12 cellular contexts compared by ENCODE assay signal in the genomic region with DNA sequence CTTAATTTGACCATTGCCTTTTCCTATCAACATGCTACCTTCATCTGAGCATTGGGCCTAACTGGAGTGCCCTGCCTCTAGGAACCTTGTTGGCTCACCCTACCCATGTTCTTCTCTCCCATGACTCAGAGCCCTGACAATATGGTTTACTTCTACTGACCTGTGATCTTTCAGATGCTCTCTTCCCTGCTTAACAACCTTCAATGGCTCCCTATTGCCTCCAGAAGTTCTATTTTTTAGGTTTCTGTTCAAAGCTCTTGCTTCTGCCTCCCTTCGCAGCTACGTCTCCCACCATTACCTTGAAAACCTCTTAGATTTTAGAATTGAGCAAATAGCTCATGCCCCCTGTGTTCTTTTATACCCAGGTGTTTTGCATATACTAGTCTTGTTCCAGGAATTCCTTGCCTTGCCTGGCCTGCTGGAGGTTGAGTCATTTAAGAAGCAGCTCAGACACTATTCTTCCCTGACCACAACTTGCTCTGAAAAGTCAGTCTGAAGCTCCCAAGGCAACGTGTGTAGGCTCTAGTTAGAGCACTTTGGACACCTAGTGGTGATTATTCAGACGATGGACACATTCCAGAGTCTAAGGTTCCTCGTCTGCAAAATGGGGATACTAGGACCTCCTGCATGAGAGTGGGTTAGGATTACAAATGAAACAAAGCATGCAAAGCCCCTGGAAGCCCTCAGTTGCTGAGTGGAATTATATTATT.
A peak's percentile ranks its signal among the peaks of the same experiment; 100 is the strongest.
DNase-seq lines count a peak whose midpoint lies in the region; ATAC-seq and TF ChIP-seq lines count a peak whose summit lies in the region.
"Had no signal": no experiment of that assay in that cellular context is flagged by ENCODE, and none has a peak within 500 bp of the region (broad histone marks: within the 10 kb centered on the region; RNA-seq: fewer than 3 reads in every experiment).

No MANE protein-coding gene starts in this region.

- H3K36me3 Mint-ChIP-seq in activated CD4-positive, alpha-beta memory T cell treated with anti-CD3 and anti-CD28 coated beads, Interleukin-2, amount 10 ng/mL, durations not matched to agents 7 days and 5 days (ENCODE audit: low read depth): no peaks in the 10 kb centered on the region

- in situ Hi-C loops in T47D (cut with HindIII; ENCODE audit: low pct_unique_long_range_greater_than_20kb, low sequenced_read_pairs): no loop called here

- H3K4me1 ChIP-seq in BLaER1: peaks cover 44% of the 10 kb centered on the region
- H3K4me1 ChIP-seq in muscle layer of colon (ENCODE audit: insufficient read depth, low read length): peaks cover 32% of the 10 kb centered on the region

- TF ChIP-seq EP300 in Ishikawa (IDR thresholded peaks at IDR 0.05; ENCODE audit: borderline replicate concordance): no peak

- CTCF ChIA-PET in activated CD4-positive, alpha-beta memory T cell treated with anti-CD3 and anti-CD28 coated beads, Interleukin-2, amount 10 ng/mL, durations not matched to agents 7 days and 5 days (lab: Charles Lee): interaction anchor here (1.2 to 1.7 kb wide), 2 partner anchors 35 to 261 kb away, joined by 3 to 8 read pairs; no protein-coding TSS in a partner anchor

- no peak overlapping the region for H3K9ac ChIP-seq in BLaER1
- no peak overlapping the region for H3K9ac ChIP-seq in muscle layer of colon (ENCODE audit: low read length)

- no peaks in the 10 kb centered on the region for H3K4me1 Mint-ChIP-seq in activated CD4-positive, alpha-beta memory T cell treated with anti-CD3 and anti-CD28 coated beads, Interleukin-2, amount 10 ng/mL, durations not matched to agents 7 days and 5 days

- H3K9me3 ChIP-seq in BLaER1 (no peaks in the 10 kb centered on the region), muscle layer of colon (ENCODE audit: low read length) (no peaks in the 10 kb centered on the region)

- no peaks in the 10 kb centered on the region for H3K36me3 ChIP-seq in BLaER1
- no peaks in the 10 kb centered on the region for H3K36me3 ChIP-seq in muscle layer of colon (ENCODE audit: insufficient read depth, low read length)

- peak overlapping the region; percentile 73 for H3K4me2 ChIP-seq in BLaER1

- H3K27ac ChIP-seq in BLaER1 (peak overlapping the region; percentile 28; the same call in 1 of the 2 replicates), muscle layer of colon (ENCODE audit: low read depth, low read length) (peak overlapping the region; percentile 22), coronary artery (peak overlapping the region in 1 of 2 donors; percentile 49)

- peak; percentile 60 for TF ChIP-seq RAD21 in Ishikawa (IDR thresholded peaks at IDR 0.05; ENCODE audit: low read depth)

- no peaks in the 10 kb centered on the region for H3K9me3 Mint-ChIP-seq in activated CD4-positive, alpha-beta memory T cell treated with anti-CD3 and anti-CD28 coated beads, Interleukin-2, amount 10 ng/mL, durations not matched to agents 7 days and 5 days
- H3K9me3 Mint-ChIP-seq: effector memory CD8-positive, alpha-beta T cell had no signal

- peak; percentile 48 to 67 for DNase-seq in T47D (ENCODE audit: low read depth in 1 of 2, low spot score in 1 of 2)
- no peak for DNase-seq in OCI-M2 (lab: John Stamatoyannopoulos, UW; ENCODE audit: unreplicated experiment)
- DNase-seq in coronary artery (ENCODE audit: low spot score): no peak
- no peak for DNase-seq in activated CD4-positive, alpha-beta memory T cell treated with anti-CD3 and anti-CD28 coated beads, Interleukin-2, amount 10 ng/mL, durations not matched to agents 7 days and 5 days
- DNase-seq: activated CD4-positive, alpha-beta T cell treated with anti-CD3 and anti-CD28 coated beads for 4 hours; effector memory CD8-positive, alpha-beta T cell; GDM1; NCI-H187 had no signal

- ATAC-seq in GM21619 (IDR thresholded peaks at IDR 0.05; ENCODE audit: unreplicated experiment): no peak
- ATAC-seq: effector memory CD8-positive, alpha-beta T cell had no signal

- H3K27ac Mint-ChIP-seq in activated CD4-positive, alpha-beta memory T cell treated with anti-CD3 and anti-CD28 coated beads, Interleukin-2, amount 10 ng/mL, durations not matched to agents 7 days and 5 days: no peak overlapping the region
- H3K27ac Mint-ChIP-seq: effector memory CD8-positive, alpha-beta T cell had no signal

- no peak for TF ChIP-seq CTCF in coronary artery (IDR thresholded peaks at IDR 0.05)

- no peak overlapping the region for H3K4me3 ChIP-seq in BLaER1
- H3K4me3 ChIP-seq in muscle layer of colon (ENCODE audit: low read depth in 1 of 2, low read length in 2 of 2): peak overlapping the region in 1 of 2 donors; percentile 23
- H3K4me3 ChIP-seq in coronary artery: no peak overlapping the region

- H3K27me3 Mint-ChIP-seq in activated CD4-positive, alpha-beta memory T cell treated with anti-CD3 and anti-CD28 coated beads, Interleukin-2, amount 10 ng/mL, durations not matched to agents 7 days and 5 days: peaks cover 2% of the 10 kb centered on the region

- POLR2A ChIA-PET in activated CD4-positive, alpha-beta memory T cell treated with anti-CD3 and anti-CD28 coated beads, Interleukin-2, amount 10 ng/mL, durations not matched to agents 7 days and 5 days (lab: Charles Lee): no interaction called here

- H3K27me3 ChIP-seq in BLaER1 (no peaks in the 10 kb centered on the region), muscle layer of colon (ENCODE audit: control insufficient read depth in 1 of 2, insufficient read depth in 2 of 2, low read length in 2 of 2) (no peaks in the 10 kb centered on the region)

- no peak overlapping the region for H3K4me3 Mint-ChIP-seq in activated CD4-positive, alpha-beta memory T cell treated with anti-CD3 and anti-CD28 coated beads, Interleukin-2, amount 10 ng/mL, durations not matched to agents 7 days and 5 days
- H3K4me3 Mint-ChIP-seq: effector memory CD8-positive, alpha-beta T cell had no signal

- H4K20me1 ChIP-seq in BLaER1: no peaks in the 10 kb centered on the region

TF ChIP-seq in Ishikawa, 13 proteins besides CTCF, POLR2A, EP300 and RAD21:
- no peak for TF ChIP-seq TCF12 (IDR thresholded peaks at IDR 0.05; ENCODE audit: low read depth)
- TF ChIP-seq EGR1 (IDR thresholded peaks at IDR 0.05): no peak
- TF ChIP-seq, protein P1, sequence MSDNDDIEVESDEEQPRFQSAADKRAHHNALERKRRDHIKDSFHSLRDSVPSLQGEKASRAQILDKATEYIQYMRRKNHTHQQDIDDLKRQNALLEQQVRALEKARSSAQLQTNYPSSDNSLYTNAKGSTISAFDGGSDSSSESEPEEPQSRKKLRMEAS (IDR thresholded peaks at IDR 0.05): no peak
- TF ChIP-seq TEAD4 (IDR thresholded peaks at IDR 0.05): peak; percentile 48
- TF ChIP-seq, protein P2, sequence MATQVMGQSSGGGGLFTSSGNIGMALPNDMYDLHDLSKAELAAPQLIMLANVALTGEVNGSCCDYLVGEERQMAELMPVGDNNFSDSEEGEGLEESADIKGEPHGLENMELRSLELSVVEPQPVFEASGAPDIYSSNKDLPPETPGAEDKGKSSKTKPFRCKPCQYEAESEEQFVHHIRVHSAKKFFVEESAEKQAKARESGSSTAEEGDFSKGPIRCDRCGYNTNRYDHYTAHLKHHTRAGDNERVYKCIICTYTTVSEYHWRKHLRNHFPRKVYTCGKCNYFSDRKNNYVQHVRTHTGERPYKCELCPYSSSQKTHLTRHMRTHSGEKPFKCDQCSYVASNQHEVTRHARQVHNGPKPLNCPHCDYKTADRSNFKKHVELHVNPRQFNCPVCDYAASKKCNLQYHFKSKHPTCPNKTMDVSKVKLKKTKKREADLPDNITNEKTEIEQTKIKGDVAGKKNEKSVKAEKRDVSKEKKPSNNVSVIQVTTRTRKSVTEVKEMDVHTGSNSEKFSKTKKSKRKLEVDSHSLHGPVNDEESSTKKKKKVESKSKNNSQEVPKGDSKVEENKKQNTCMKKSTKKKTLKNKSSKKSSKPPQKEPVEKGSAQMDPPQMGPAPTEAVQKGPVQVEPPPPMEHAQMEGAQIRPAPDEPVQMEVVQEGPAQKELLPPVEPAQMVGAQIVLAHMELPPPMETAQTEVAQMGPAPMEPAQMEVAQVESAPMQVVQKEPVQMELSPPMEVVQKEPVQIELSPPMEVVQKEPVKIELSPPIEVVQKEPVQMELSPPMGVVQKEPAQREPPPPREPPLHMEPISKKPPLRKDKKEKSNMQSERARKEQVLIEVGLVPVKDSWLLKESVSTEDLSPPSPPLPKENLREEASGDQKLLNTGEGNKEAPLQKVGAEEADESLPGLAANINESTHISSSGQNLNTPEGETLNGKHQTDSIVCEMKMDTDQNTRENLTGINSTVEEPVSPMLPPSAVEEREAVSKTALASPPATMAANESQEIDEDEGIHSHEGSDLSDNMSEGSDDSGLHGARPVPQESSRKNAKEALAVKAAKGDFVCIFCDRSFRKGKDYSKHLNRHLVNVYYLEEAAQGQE (IDR thresholded peaks at IDR 0.05; ENCODE audit: low read depth): no peak
- TF ChIP-seq CREB1 (IDR thresholded peaks at IDR 0.05; ENCODE audit: low read depth): no peak
- TF ChIP-seq, protein P3, sequence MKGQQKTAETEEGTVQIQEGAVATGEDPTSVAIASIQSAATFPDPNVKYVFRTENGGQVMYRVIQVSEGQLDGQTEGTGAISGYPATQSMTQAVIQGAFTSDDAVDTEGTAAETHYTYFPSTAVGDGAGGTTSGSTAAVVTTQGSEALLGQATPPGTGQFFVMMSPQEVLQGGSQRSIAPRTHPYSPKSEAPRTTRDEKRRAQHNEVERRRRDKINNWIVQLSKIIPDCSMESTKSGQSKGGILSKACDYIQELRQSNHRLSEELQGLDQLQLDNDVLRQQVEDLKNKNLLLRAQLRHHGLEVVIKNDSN (IDR thresholded peaks at IDR 0.05): no peak

Comparison
In these comparisons a context has a peak if more than half of its experiments do, and no peak if none do; other contexts are left out.
1. DNase-seq: peak in T47D (2 of 2); none in OCI-M2 (single experiment), coronary artery (single experiment) and activated CD4-positive, alpha-beta memory T cell treated with anti-CD3 and anti-CD28 coated beads, Interleukin-2, amount 10 ng/mL, durations not matched to agents 7 days and 5 days (single experiment).